Comparison of ENCODE assay signal across 8 cellular contexts in genomic region chr19:39405930-39406655, GRCh38. TPM values are rescaled to one million over a fixed set of nuclear protein-coding genes. Genes with fewer than 3 reads are reported as not detected.
DNase-seq lines count a peak whose midpoint lies in the region; ATAC-seq and FAIRE-seq lines count a peak whose summit lies in the region.

No MANE protein-coding gene starts in this region.

- peak overlapping the region; percentile 46; the same call in 1 of the 2 replicates for H3K4me3 ChIP-seq in iPS-18c (ENCODE audit: insufficient read depth, low read depth, low read length)

- peak in 1 of 2 donors; percentile 20 for ATAC-seq in activated naive CD4-positive, alpha-beta T cell treated with anti-CD3 and anti-CD28 coated beads, Interleukin-2, amount 50 U/mL, for 72 hours
- ATAC-seq in HG03139 (IDR thresholded peaks at IDR 0.05; ENCODE audit: unreplicated experiment) (no peak), GM18868 (IDR thresholded peaks at IDR 0.05; ENCODE audit: unreplicated experiment) (no peak)

- H3K9me3 Mint-ChIP-seq in activated naive CD4-positive, alpha-beta T cell treated with anti-CD3 and anti-CD28 coated beads, Interleukin-2, amount 50 U/mL, for 72 hours = no peaks in the 10 kb centered on the region

- H3K9me3 ChIP-seq in iPS-18c (ENCODE audit: control insufficient read depth, insufficient read depth, low read length) = no peaks in the 10 kb centered on the region

- peaks cover 24 to 29% of the 10 kb centered on the region in 2 donors for H3K36me3 Mint-ChIP-seq in activated naive CD4-positive, alpha-beta T cell treated with anti-CD3 and anti-CD28 coated beads, Interleukin-2, amount 50 U/mL, for 72 hours

- peak overlapping the region; percentile 94 to 99 for H3K27ac Mint-ChIP-seq in activated naive CD4-positive, alpha-beta T cell treated with anti-CD3 and anti-CD28 coated beads, Interleukin-2, amount 50 U/mL, for 72 hours

- intact Hi-C loops in posterior vena cava (cut with DNase I) = no loop called here

- DNase-seq in GM18507 (ENCODE audit: extremely low spot score, insufficient read length, low read depth) (no peak), RPMI8226 (peak; percentile 81), posterior vena cava (ENCODE audit: low spot score) (no peak)
- DNase-seq in activated naive CD4-positive, alpha-beta T cell treated with anti-CD3 and anti-CD28 coated beads, Interleukin-2, amount 50 U/mL, for 72 hours (ENCODE audit: low spot score in 2 of 2) = peak in 1 of 2 donors; percentile 83
- DNase-seq in stimulated activated CD4-positive, alpha-beta T cell treated with anti-CD3 and anti-CD28 coated beads, Interleukin-1b, Interleukin-23, amount 100 ng/mL, for 48 hours = peak; percentile 87

- FAIRE-seq in GM18507 (lab: Jason Lieb, UNC) = peak; percentile 77

RNA-seq across cellular contexts. Expression of gene ZFP36, which starts 0.6 kb away (rescaled TPM):
- total RNA-seq in activated naive CD4-positive, alpha-beta T cell treated with anti-CD3 and anti-CD28 coated beads, Interleukin-2, amount 50 U/mL, for 72 hours = 100 to 1,000 TPM in 1 of 2 donors, 10 to 100 TPM in 1; 59.7 to 183 TPM
- total RNA-seq in posterior vena cava = 100 to 1,000 TPM; 258 to 509 TPM

RNA-seq across cellular contexts. Expression of gene PLEKHG2, which starts 6.4 kb away (rescaled TPM):
- 10 to 100 TPM; 52.4 to 55.6 TPM for total RNA-seq in activated naive CD4-positive, alpha-beta T cell treated with anti-CD3 and anti-CD28 coated beads, Interleukin-2, amount 50 U/mL, for 72 hours
- total RNA-seq in posterior vena cava = 10 to 100 TPM; 38.1 to 48.6 TPM

RNA-seq across cellular contexts. Expression of gene MED29, which starts 14.9 kb away (rescaled TPM):
- 10 to 100 TPM; 22.2 to 23.6 TPM for total RNA-seq in activated naive CD4-positive, alpha-beta T cell treated with anti-CD3 and anti-CD28 coated beads, Interleukin-2, amount 50 U/mL, for 72 hours
- total RNA-seq in posterior vena cava = 10 to 100 TPM; 32.7 to 33.3 TPM

RNA-seq across cellular contexts. Expression of gene PAF1, which starts 15.2 kb away (rescaled TPM):
- total RNA-seq in activated naive CD4-positive, alpha-beta T cell treated with anti-CD3 and anti-CD28 coated beads, Interleukin-2, amount 50 U/mL, for 72 hours = 10 to 100 TPM; 42.2 to 58.2 TPM
- total RNA-seq in posterior vena cava = 10 to 100 TPM; 26.0 to 28.5 TPM

RNA-seq across cellular contexts. Expression of gene RPS16, which starts 29.7 kb away (rescaled TPM):
- total RNA-seq in activated naive CD4-positive, alpha-beta T cell treated with anti-CD3 and anti-CD28 coated beads, Interleukin-2, amount 50 U/mL, for 72 hours = 1,000 to 10,000 TPM; 3,128 to 3,624 TPM
- total RNA-seq in posterior vena cava = 1,000 to 10,000 TPM; 1,159 to 1,295 TPM

Comparison
In these comparisons a context has a peak if more than half of its experiments do, and no peak if none do; other contexts are left out.
1. DNase-seq: peak in RPMI8226 (single experiment) and stimulated activated CD4-positive, alpha-beta T cell treated with anti-CD3 and anti-CD28 coated beads, Interleukin-1b, Interleukin-23, amount 100 ng/mL, for 48 hours (single experiment); none in GM18507 (single experiment) and posterior vena cava (single experiment).